In genomic region chr16:75491876-75492275, GRCh38 we compare ENCODE assay signal across 6 cellular contexts.
DNase-seq lines count a peak whose midpoint lies in the region; ATAC-seq and TF ChIP-seq lines count a peak whose summit lies in the region.

No MANE protein-coding gene starts in this region.

- no peak overlapping the region for H3K27ac ChIP-seq in brain microvascular endothelial cell

- H3K36me3 ChIP-seq in brain microvascular endothelial cell (replicated peaks): no peaks in the 10 kb centered on the region

- DNase-seq in AG09319 (ENCODE audit: extremely low read depth, low read depth): no peak
- DNase-seq in brain microvascular endothelial cell: no peak
- no peak for DNase-seq in glomerular visceral epithelial cell (ENCODE audit: extremely low spot score)
- no peak for DNase-seq in HCEC 1CT

- in situ Hi-C loops in brain microvascular endothelial cell (cut with HindIII; ENCODE audit: low pct_ligation_motif_present, low sequenced_read_pairs): no loop called here

- no peak overlapping the region for H3K4me3 ChIP-seq in brain microvascular endothelial cell (ENCODE audit: low read depth, low read length)

- TF ChIP-seq CTCF in AG09319 (IDR thresholded peaks at IDR 0.05; ENCODE audit: low read depth, low read length) (peak; percentile 5; the same call in 1 of the 2 replicates), LNCAP (IDR thresholded peaks at IDR 0.05) (peak; percentile 48), brain microvascular endothelial cell (IDR thresholded peaks at IDR 0.05; ENCODE audit: low read depth, low read length, missing control alignments) (peak; percentile 32)

- no peaks in the 10 kb centered on the region for H3K27me3 ChIP-seq in brain microvascular endothelial cell (replicated peaks)

- no peak for ATAC-seq in HG02642 (IDR thresholded peaks at IDR 0.05; ENCODE audit: poor library complexity, unreplicated experiment)
